In the genomic region with DNA sequence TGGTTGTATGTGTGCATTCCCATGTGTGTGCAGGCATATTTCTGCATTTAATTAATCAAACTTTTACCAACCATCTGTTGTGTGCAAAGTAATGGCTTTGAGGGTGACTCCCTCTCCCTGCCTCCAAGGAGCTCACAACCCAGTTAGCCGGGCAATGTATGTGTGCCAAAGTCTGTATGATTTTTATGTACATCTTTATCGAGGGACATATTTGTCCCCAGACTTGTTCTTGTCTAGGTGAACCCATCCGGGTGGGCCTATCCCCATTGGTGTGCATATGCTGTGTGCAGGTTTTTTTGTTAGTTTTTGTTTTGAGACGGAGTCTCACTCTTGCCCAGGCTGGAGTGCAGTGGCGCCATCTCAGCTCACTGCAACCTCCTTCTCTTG, we compare ENCODE assay signal across 8 cellular contexts.
A peak's percentile ranks its signal among the peaks of the same experiment; 100 is the strongest.
DNase-seq lines count a peak whose midpoint lies in the region; ATAC-seq and TF ChIP-seq lines count a peak whose summit lies in the region.

No MANE protein-coding gene starts in this region.

- POLR2A ChIA-PET in HEK293 (lab: Yijun Ruan, JAX) = no interaction called here

- H3K27ac ChIP-seq in BLaER1 treated with 17β-estradiol and CSF1 and Interleukin-3, amounts not matched to agents 10 nM and 100 nM = peak overlapping the region in 9 of 11 experiments; percentile 78 to 99 (median 92); a peak in 19 of 22 replicates
- H3K27ac ChIP-seq in HEK293 (ENCODE audit: extremely low read depth, low read depth, low read length) = no peak overlapping the region
- peak overlapping the region; percentile 65 to 82 for H3K27ac ChIP-seq in mucosa of rectum (ENCODE audit: low read depth in 2 of 2, low read length in 2 of 2)

- H3K36me3 Mint-ChIP-seq in activated naive CD8-positive, alpha-beta T cell treated with anti-CD3 and anti-CD28 coated beads, Interleukin-2, amount 50 U/mL, for 24 hours (ENCODE audit: low read depth) = peaks cover 6% of the 10 kb centered on the region

- H3K36me3 ChIP-seq in BLaER1 treated with 17β-estradiol and CSF1 and Interleukin-3, amounts not matched to agents 10 nM and 100 nM = peaks cover 0 to 42% (median 25%) of the 10 kb centered on the region in 11 experiments; a peak in 18 of 22 replicates
- H3K36me3 ChIP-seq in HEK293 (ENCODE audit: control insufficient read depth in 2 of 2, insufficient read depth in 1 of 2, low read length in 2 of 2) = peaks cover 0 to 4% of the 10 kb centered on the region in 2 experiments; a peak in 1 of 3 replicates
- H3K36me3 ChIP-seq in mucosa of rectum (ENCODE audit: control insufficient read depth in 2 of 2, insufficient read depth in 2 of 2, low read length in 2 of 2) = peaks cover 0 to 7% of the 10 kb centered on the region in 2 donors
- no peaks in the 10 kb centered on the region for H3K36me3 ChIP-seq in HAP-1 (replicated peaks)

- H3K27me3 Mint-ChIP-seq in activated naive CD8-positive, alpha-beta T cell treated with anti-CD3 and anti-CD28 coated beads, Interleukin-2, amount 50 U/mL, for 24 hours = no peaks in the 10 kb centered on the region

- peaks cover 56% of the 10 kb centered on the region for H3K4me1 Mint-ChIP-seq in activated naive CD8-positive, alpha-beta T cell treated with anti-CD3 and anti-CD28 coated beads, Interleukin-2, amount 50 U/mL, for 24 hours

- ATAC-seq in activated naive CD8-positive, alpha-beta T cell treated with anti-CD3 and anti-CD28 coated beads, Interleukin-2, amount 50 U/mL, for 24 hours = no peak
- no peak for ATAC-seq in GM19035 (IDR thresholded peaks at IDR 0.05; ENCODE audit: unreplicated experiment)

- H3K9ac ChIP-seq in BLaER1 treated with 17β-estradiol and CSF1 and Interleukin-3, amounts not matched to agents 10 nM and 100 nM = peak overlapping the region; percentile 69 to 96 (median 85); a peak in 21 of 22 replicates
- H3K9ac ChIP-seq in mucosa of rectum (ENCODE audit: low read depth in 1 of 2, low read length in 2 of 2) = peak overlapping the region in 1 of 2 donors; percentile 66

- H3K9me3 ChIP-seq in BLaER1 treated with 17β-estradiol and CSF1 and Interleukin-3, amounts not matched to agents 10 nM and 100 nM (replicated peaks in 1 of 11) = no peaks in the 10 kb centered on the region
- H3K9me3 ChIP-seq in HEK293 (ENCODE audit: control insufficient read depth, insufficient read depth, low read depth, low read length) = no peaks in the 10 kb centered on the region
- H3K9me3 ChIP-seq in mucosa of rectum (ENCODE audit: control insufficient read depth in 2 of 2, low read length in 2 of 2) = no peaks in the 10 kb centered on the region
- H3K9me3 ChIP-seq in HAP-1 = no peaks in the 10 kb centered on the region

- peak overlapping the region; percentile 84 for H3K4me3 Mint-ChIP-seq in activated naive CD8-positive, alpha-beta T cell treated with anti-CD3 and anti-CD28 coated beads, Interleukin-2, amount 50 U/mL, for 24 hours

- in situ Hi-C loops in HAP-1 (cut with MboI; ENCODE audit: low sequenced_read_pairs) = no loop called here

- peaks cover 0 to 11% (median 0%) of the 10 kb centered on the region in 11 experiments; a peak in 5 of 22 replicates for H4K20me1 ChIP-seq in BLaER1 treated with 17β-estradiol and CSF1 and Interleukin-3, amounts not matched to agents 10 nM and 100 nM

- H3K9me3 Mint-ChIP-seq in activated naive CD8-positive, alpha-beta T cell treated with anti-CD3 and anti-CD28 coated beads, Interleukin-2, amount 50 U/mL, for 24 hours = no peaks in the 10 kb centered on the region

- DNase-seq in activated naive CD8-positive, alpha-beta T cell treated with anti-CD3 and anti-CD28 coated beads, Interleukin-2, amount 50 U/mL, for 24 hours = no peak
- no peak for DNase-seq in HAP-1 (ENCODE audit: low spot score in 2 of 2)
- DNase-seq in activated CD4-positive, CD25-positive, alpha-beta regulatory T cell treated with anti-CD3 and anti-CD28 coated beads, Interleukin-2, amount 50 U/mL, for 72 hours = no peak
- no peak for DNase-seq in RKO (ENCODE audit: low spot score)

- TF ChIP-seq CTCF in HEK293 (tag by site-specific recombination; IDR thresholded peaks at IDR 0.05) = no peak

- H3K4me1 ChIP-seq in BLaER1 treated with 17β-estradiol and CSF1 and Interleukin-3, amounts not matched to agents 10 nM and 100 nM = peaks cover 61 to 96% (median 79%) of the 10 kb centered on the region in 10 experiments
- peaks cover 3% of the 10 kb centered on the region; the same call in 1 of the 2 replicates for H3K4me1 ChIP-seq in HEK293 (ENCODE audit: control insufficient read depth, insufficient read depth, low read length)
- peaks cover 16 to 23% of the 10 kb centered on the region in 2 donors for H3K4me1 ChIP-seq in mucosa of rectum (ENCODE audit: control insufficient read depth in 2 of 2, insufficient read depth in 2 of 2, low read length in 2 of 2)
- no peaks in the 10 kb centered on the region for H3K4me1 ChIP-seq in HAP-1

- H3K4me2 ChIP-seq in BLaER1 treated with 17β-estradiol and CSF1 and Interleukin-3, amounts not matched to agents 10 nM and 100 nM = peak overlapping the region; percentile 93 to 100 (median 98)

- CTCF ChIA-PET in HEK293 (lab: Yijun Ruan, JAX) = interaction anchor here (0.6 to 4.7 kb wide), 5 partner anchors 11 to 454 kb away, joined by 3 to 34 read pairs (median 3); a partner anchor contains a TSS

- H3K4me3 ChIP-seq in BLaER1 treated with 17β-estradiol and CSF1 and Interleukin-3, amounts not matched to agents 10 nM and 100 nM = peak overlapping the region; percentile 38 to 80 (median 74)
- no peak overlapping the region; the same call in 1 of the 2 replicates for H3K4me3 ChIP-seq in HEK293 (ENCODE audit: low read depth, low read length)
- peak overlapping the region; percentile 62 to 84 for H3K4me3 ChIP-seq in mucosa of rectum (ENCODE audit: low read length in 2 of 2)
- H3K4me3 ChIP-seq in HAP-1 = no peak overlapping the region

- H3K27ac Mint-ChIP-seq in activated naive CD8-positive, alpha-beta T cell treated with anti-CD3 and anti-CD28 coated beads, Interleukin-2, amount 50 U/mL, for 24 hours = peak overlapping the region; percentile 85

- H3K27me3 ChIP-seq in BLaER1 treated with 17β-estradiol and CSF1 and Interleukin-3, amounts not matched to agents 10 nM and 100 nM = no peaks in the 10 kb centered on the region
- H3K27me3 ChIP-seq in mucosa of rectum (ENCODE audit: control insufficient read depth in 2 of 2, insufficient read depth in 2 of 2, low read length in 2 of 2) (no peaks in the 10 kb centered on the region), HAP-1 (ENCODE audit: low read depth) (no peaks in the 10 kb centered on the region)

TF ChIP-seq in HEK293, 187 proteins besides CTCF, POLR2A, EP300 and RAD21:
- TF ChIP-seq IKZF3 (tag by site-specific recombination; IDR thresholded peaks at IDR 0.05) (no peak), KLF1 (tag by site-specific recombination; IDR thresholded peaks at IDR 0.05) (peak; percentile 14; the same call in 1 of the 2 replicates), ZNF335 (tag by site-specific recombination; conservative IDR thresholded peaks at IDR 0.05) (no peak)

Comparison
In these comparisons a context has a peak if more than half of its experiments do, and no peak if none do; other contexts are left out.
1. H3K4me3 ChIP-seq: peak in BLaER1 treated with 17β-estradiol and CSF1 and Interleukin-3, amounts not matched to agents 10 nM and 100 nM (10 of 10) and mucosa of rectum (2 of 2); none in HEK293 (single experiment) and HAP-1 (single experiment).